In genomic region chr2:159982270-159982669, GRCh38 we compare ENCODE assay signal across 9 cellular contexts.
DNase-seq lines count a peak whose midpoint lies in the region; ATAC-seq and TF ChIP-seq lines count a peak whose summit lies in the region.
"Had no signal": no experiment of that assay in that cellular context is flagged by ENCODE, and none has a peak within 500 bp of the region (broad histone marks: within the 10 kb centered on the region; RNA-seq: fewer than 3 reads in every experiment).

No MANE protein-coding gene starts in this region.

- no peak overlapping the region for H3K27ac ChIP-seq in OCI-LY7 (ENCODE audit: low read depth, low read length, poor library complexity, severe bottlenecking)
- H3K27ac ChIP-seq: C4-2B had no signal

- no peak overlapping the region for H3K4me2 ChIP-seq in OCI-LY7 (ENCODE audit: low read length)

- DNase-seq in AG20443 (ENCODE audit: low spot score) (peak; percentile 75), MV-4-11 (lab: John Stamatoyannopoulos, UW) (peak; percentile 12), dermis blood vessel endothelial cell (peak; percentile 84), myocyte (ENCODE audit: low read depth) (peak; percentile 43), OCI-LY7 (ENCODE audit: low spot score) (no peak), GM20000 (ENCODE audit: low spot score) (no peak)

- no peak overlapping the region for H3K4me3 ChIP-seq in OCI-LY7 (ENCODE audit: low read depth, low read length, poor library complexity, severe bottlenecking)

- H3K9me2 ChIP-seq in OCI-LY7 (ENCODE audit: insufficient read depth, low read length) = no peaks in the 10 kb centered on the region

- no peaks in the 10 kb centered on the region for H3K36me3 ChIP-seq in OCI-LY7 (ENCODE audit: insufficient read depth, low read length)

- H3K9me3 ChIP-seq in OCI-LY7 (ENCODE audit: low read length) = no peaks in the 10 kb centered on the region

- H3K79me2 ChIP-seq in OCI-LY7 (ENCODE audit: insufficient read depth, low read depth, low read length) = no peaks in the 10 kb centered on the region

- intact Hi-C loops in OCI-LY7 (cut with micrococcal nuclease; ENCODE audit: unreplicated experiment) = no loop called here

- POLR2A ChIA-PET in OCI-LY7 (lab: Charles Lee) = no interaction called here

- ATAC-seq in HG02870 (IDR thresholded peaks at IDR 0.05; ENCODE audit: unreplicated experiment) (no peak), GM18519 (IDR thresholded peaks at IDR 0.05; ENCODE audit: low FRiP score, unreplicated experiment) (no peak)

- H4K20me1 ChIP-seq in OCI-LY7 (ENCODE audit: insufficient read depth, low read length) = no peaks in the 10 kb centered on the region

- TF ChIP-seq CTCF in OCI-LY7 (conservative IDR thresholded peaks at IDR 0.05; ENCODE audit: low read length) (no peak), GM20000 (IDR thresholded peaks at IDR 0.05; ENCODE audit: extremely low read depth, missing control alignments) (no peak)

- BruUV-seq in OCI-LY7 (replicated peaks; lab: Mats Ljungman, UMichigan) = no TSS peak

- H2AFZ ChIP-seq in OCI-LY7 (ENCODE audit: low read length) = no peak overlapping the region

- CTCF ChIA-PET in OCI-LY7 (lab: Charles Lee; ENCODE audit: unreplicated experiment) = no interaction called here

- H3K4me1 ChIP-seq in OCI-LY7 (ENCODE audit: insufficient read depth, low read length, poor library complexity, severe bottlenecking) = no peaks in the 10 kb centered on the region

Comparison
In these comparisons a context has a peak if more than half of its experiments do, and no peak if none do; other contexts are left out.
1. DNase-seq: peak in AG20443 (single experiment), MV-4-11 (single experiment), dermis blood vessel endothelial cell (single experiment) and myocyte (single experiment); none in OCI-LY7 (single experiment) and GM20000 (single experiment).